ENCODE assay signal across 21 cellular contexts in genomic region chr21:21175798-21176334, GRCh38.
A peak's percentile ranks its signal among the peaks of the same experiment; 100 is the strongest.
DNase-seq lines count a peak whose midpoint lies in the region; ATAC-seq and TF ChIP-seq lines count a peak whose summit lies in the region.
"Had no signal": no experiment of that assay in that cellular context is flagged by ENCODE, and none has a peak within 500 bp of the region (broad histone marks: within the 10 kb centered on the region; RNA-seq: fewer than 3 reads in every experiment).

No MANE protein-coding gene starts in this region.

- H3K9me3 ChIP-seq in AG04450 (ENCODE audit: control insufficient read depth, insufficient read depth, low read length): no peaks in the 10 kb centered on the region

- intact Hi-C loops in head of caudate nucleus (cut with DNase I): no loop called here

- peak overlapping the region; percentile 80 for H3K4me3 Mint-ChIP-seq in HFFc6
- H3K4me3 Mint-ChIP-seq in activated T-helper 17 cell treated with anti-CD3 and anti-CD28 coated beads, Interleukin-2, amount 50 U/mL, for 72 hours: no peak overlapping the region
- H3K4me3 Mint-ChIP-seq: activated naive CD8-positive, alpha-beta T cell; B cell had no signal

- H3K9me3 Mint-ChIP-seq in HFFc6: no peaks in the 10 kb centered on the region
- H3K9me3 Mint-ChIP-seq in activated T-helper 17 cell treated with anti-CD3 and anti-CD28 coated beads, Interleukin-2, amount 50 U/mL, for 72 hours: no peaks in the 10 kb centered on the region

- TF ChIP-seq CTCF in AG04450 (IDR thresholded peaks at IDR 0.05; ENCODE audit: low read depth, low read length): no peak
- TF ChIP-seq CTCF in HFFc6 (IDR thresholded peaks at IDR 0.05): no peak
- no peak for TF ChIP-seq CTCF in fibroblast of the aortic adventitia (IDR thresholded peaks at IDR 0.05; ENCODE audit: insufficient read depth, low read length)
- TF ChIP-seq CTCF in GM10266 (IDR thresholded peaks at IDR 0.05; ENCODE audit: control insufficient read depth, insufficient read depth, low read depth, missing control alignments): no peak

- H3K27me3 Mint-ChIP-seq in HFFc6 (ENCODE audit: insufficient read depth): no peaks in the 10 kb centered on the region
- no peaks in the 10 kb centered on the region for H3K27me3 Mint-ChIP-seq in activated T-helper 17 cell treated with anti-CD3 and anti-CD28 coated beads, Interleukin-2, amount 50 U/mL, for 72 hours
- H3K27me3 Mint-ChIP-seq: activated naive CD8-positive, alpha-beta T cell; B cell; progenitor cell of endocrine pancreas had no signal

- DNase-seq in AG04450 (ENCODE audit: low read depth, low spot score) (no peak), HFFc6 (no peak), fibroblast of the aortic adventitia (ENCODE audit: low read depth) (peak; percentile 14), GDM1 (lab: John Stamatoyannopoulos, UW) (no peak), GM10266 (ENCODE audit: extremely low spot score) (no peak), head of caudate nucleus (no peak)
- DNase-seq: activated CD4-positive, alpha-beta T cell treated with anti-CD3 and anti-CD28 coated beads, Interleukin-2, amount 50 U/mL, for 4 hours; activated T-cell treated with anti-CD3 and anti-CD28 coated beads, Interleukin-2, amount 50 U/mL, for 48 hours; caudate nucleus; hypothalamus; KBM-7; kidney; naive thymus-derived CD4-positive, alpha-beta T cell; NCI-H1092 treated with DMSO at 0.1 percent for 48 hours; NCI-H82; stimulated activated CD4-positive, alpha-beta T cell treated with anti-CD3 and anti-CD28 coated beads, Interleukin-4, amount 100 ng/mL, for 1 hour had no signal

- no peak overlapping the region for H3K27ac ChIP-seq in AG04450 (ENCODE audit: low read depth, low read length)

- peaks cover 42% of the 10 kb centered on the region for H3K4me1 Mint-ChIP-seq in HFFc6 (ENCODE audit: low read depth)
- H3K4me1 Mint-ChIP-seq in activated T-helper 17 cell treated with anti-CD3 and anti-CD28 coated beads, Interleukin-2, amount 50 U/mL, for 72 hours: no peaks in the 10 kb centered on the region

- ATAC-seq in activated T-helper 17 cell treated with anti-CD3 and anti-CD28 coated beads, Interleukin-2, amount 50 U/mL, for 72 hours (replicated peaks): no peak
- no peak for ATAC-seq in HG02642 (IDR thresholded peaks at IDR 0.05; ENCODE audit: poor library complexity, unreplicated experiment)
- ATAC-seq: naive thymus-derived CD4-positive, alpha-beta T cell had no signal

- CTCF ChIA-PET in AG04450 (lab: Charles Lee): no interaction called here

- no peaks in the 10 kb centered on the region for H3K36me3 Mint-ChIP-seq in HFFc6 (ENCODE audit: low read depth)
- H3K36me3 Mint-ChIP-seq in activated T-helper 17 cell treated with anti-CD3 and anti-CD28 coated beads, Interleukin-2, amount 50 U/mL, for 72 hours (ENCODE audit: low read depth): no peaks in the 10 kb centered on the region
- H3K36me3 Mint-ChIP-seq: activated naive CD8-positive, alpha-beta T cell; naive thymus-derived CD4-positive, alpha-beta T cell had no signal

- POLR2A ChIA-PET in AG04450 (lab: Yijun Ruan, JAX): no interaction called here

- H3K27ac Mint-ChIP-seq in HFFc6: peak overlapping the region; percentile 61
- peak overlapping the region; percentile 61 for H3K27ac Mint-ChIP-seq in activated T-helper 17 cell treated with anti-CD3 and anti-CD28 coated beads, Interleukin-2, amount 50 U/mL, for 72 hours
- H3K27ac Mint-ChIP-seq: activated naive CD8-positive, alpha-beta T cell; B cell; progenitor cell of endocrine pancreas had no signal

- H3K4me3 ChIP-seq in AG04450 (ENCODE audit: low read depth, low read length) (peak overlapping the region; percentile 8), fibroblast of the aortic adventitia (ENCODE audit: low read depth, low read length) (peak overlapping the region; percentile 42)

- H3K27me3 ChIP-seq in AG04450 (ENCODE audit: control insufficient read depth, insufficient read depth, low read length): no peaks in the 10 kb centered on the region
